ENCODE assay signal across 9 cellular contexts in the genomic region with DNA sequence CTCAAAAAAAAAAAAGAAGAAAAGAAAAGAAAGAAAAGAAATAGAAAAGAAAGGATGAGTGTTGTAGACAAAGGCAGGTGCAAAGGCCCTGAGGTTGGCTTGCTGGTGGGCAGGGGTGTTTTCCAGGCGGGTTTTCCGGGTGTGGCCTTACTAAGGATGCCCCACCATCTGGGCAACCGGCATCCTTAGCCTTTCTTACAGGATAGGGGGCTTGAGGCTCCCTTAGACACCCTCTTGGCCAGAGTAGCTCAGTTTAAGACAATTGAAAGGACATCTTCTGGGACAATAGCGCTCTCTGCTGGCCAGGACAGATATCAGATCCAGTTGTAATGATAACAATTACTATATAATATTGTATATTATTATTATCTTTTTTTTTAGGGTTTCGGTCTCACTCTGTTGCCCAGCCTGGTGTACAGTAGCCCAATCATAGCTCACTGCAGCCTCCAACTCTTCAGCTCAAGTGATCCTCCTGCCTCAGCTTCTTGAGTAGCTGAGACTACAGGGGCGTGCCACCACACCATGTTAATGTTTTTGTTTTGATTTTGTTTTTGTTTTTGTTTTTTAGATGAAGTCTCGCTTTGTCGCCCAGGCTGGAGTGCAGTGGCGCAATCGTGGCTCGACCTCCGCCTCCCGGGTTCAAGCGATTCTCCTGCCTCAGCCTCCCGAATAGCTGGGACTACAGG. TPM values are rescaled to one million over a fixed set of nuclear protein-coding genes. Genes with fewer than 3 reads are reported as not detected.
DNase-seq lines count a peak whose midpoint lies in the region; ATAC-seq and TF ChIP-seq lines count a peak whose summit lies in the region.
"Had no signal": no experiment of that assay in that cellular context is flagged by ENCODE, and none has a peak within 500 bp of the region (broad histone marks: within the 10 kb centered on the region; RNA-seq: fewer than 3 reads in every experiment).

No MANE protein-coding gene starts in this region.

- no peak for ATAC-seq in activated T-cell treated with anti-CD3 and anti-CD28 coated beads, Interleukin-2, amount 50 U/mL, for 72 hours (replicated peaks in 1 of 2)
- no peak for ATAC-seq in foreskin keratinocyte
- ATAC-seq in HG03039 (IDR thresholded peaks at IDR 0.05; ENCODE audit: unreplicated experiment) = no peak
- no peak for ATAC-seq in HG02852 (IDR thresholded peaks at IDR 0.05; ENCODE audit: unreplicated experiment)

- TF ChIP-seq CTCF in Peyer's patch (IDR thresholded peaks at IDR 0.05) = peak; percentile 26 to 61 (median 56)
- TF ChIP-seq CTCF in foreskin keratinocyte (conservative IDR thresholded peaks at IDR 0.05) = peak; percentile 80

- TF ChIP-seq POLR2A in Peyer's patch (IDR thresholded peaks at IDR 0.05) = no peak

- H3K4me1 Mint-ChIP-seq in activated T-cell treated with anti-CD3 and anti-CD28 coated beads, Interleukin-2, amount 50 U/mL, for 72 hours (ENCODE audit: low read depth) = peaks cover 30% of the 10 kb centered on the region

- H3K27ac Mint-ChIP-seq in activated T-cell treated with anti-CD3 and anti-CD28 coated beads, Interleukin-2, amount 50 U/mL, for 72 hours = no peak overlapping the region

- no peaks in the 10 kb centered on the region for H3K36me3 Mint-ChIP-seq in activated T-cell treated with anti-CD3 and anti-CD28 coated beads, Interleukin-2, amount 50 U/mL, for 72 hours (ENCODE audit: insufficient read depth in 2 of 2)

- peak; percentile 65 for DNase-seq in COLO668 (lab: John Stamatoyannopoulos, UW; ENCODE audit: unreplicated experiment)
- peak in 64 of 76 experiments; percentile 9 to 82 (median 61) for DNase-seq in HUDEP-2 (lab: John Stamatoyannopoulos, UW; ENCODE audit: unreplicated experiment in 76 of 76)
- DNase-seq in Peyer's patch = peak in 2 of 3 donors; percentile 71 to 87
- DNase-seq in activated T-cell treated with anti-CD3 and anti-CD28 coated beads, Interleukin-2, amount 50 U/mL, for 72 hours = peak; percentile 74 to 78
- DNase-seq in foreskin keratinocyte = peak in 1 of 2 donors; percentile 24
- DNase-seq in stimulated activated CD4-positive, alpha-beta T cell treated with anti-CD3 and anti-CD28 coated beads, Interleukin-15, amount 100 ng/mL, for 1 hour (ENCODE audit: low read depth in 1 of 2, low spot score in 1 of 2) = peak; percentile 25 to 42

- no peaks in the 10 kb centered on the region for H3K27me3 ChIP-seq in Peyer's patch
- H3K27me3 ChIP-seq in foreskin keratinocyte = no peaks in the 10 kb centered on the region

- H3K27me3 Mint-ChIP-seq in activated T-cell treated with anti-CD3 and anti-CD28 coated beads, Interleukin-2, amount 50 U/mL, for 72 hours (ENCODE audit: low read depth) = peaks cover 25% of the 10 kb centered on the region

- H3K4me1 ChIP-seq in Peyer's patch = peaks cover 4 to 23% (median 11%) of the 10 kb centered on the region in 4 donors
- H3K4me1 ChIP-seq in foreskin keratinocyte = peaks cover 4% of the 10 kb centered on the region

- H3K4me3 Mint-ChIP-seq in activated T-cell treated with anti-CD3 and anti-CD28 coated beads, Interleukin-2, amount 50 U/mL, for 72 hours = no peak overlapping the region

- H3K27ac ChIP-seq in Peyer's patch = no peak overlapping the region
- H3K27ac ChIP-seq in foreskin keratinocyte = no peak overlapping the region
- H3K27ac ChIP-seq: thoracic aorta had no signal

- H3K9me3 Mint-ChIP-seq in activated T-cell treated with anti-CD3 and anti-CD28 coated beads, Interleukin-2, amount 50 U/mL, for 72 hours = no peaks in the 10 kb centered on the region

- peaks cover 0 to 4% (median 0%) of the 10 kb centered on the region in 4 donors for H3K9me3 ChIP-seq in Peyer's patch
- H3K9me3 ChIP-seq: thoracic aorta had no signal

- no peak overlapping the region for H3K4me3 ChIP-seq in Peyer's patch
- H3K4me3 ChIP-seq: thoracic aorta had no signal

- H3K36me3 ChIP-seq in Peyer's patch = no peaks in the 10 kb centered on the region
- H3K36me3 ChIP-seq: thoracic aorta had no signal

RNA-seq across cellular contexts. Expression of gene QTRT1, which starts 1.4 kb away (rescaled TPM):
- 10 to 100 TPM; 25.9 to 85.0 (median 38.3) TPM for total RNA-seq in Peyer's patch
- total RNA-seq in activated T-cell treated with anti-CD3 and anti-CD28 coated beads, Interleukin-2, amount 50 U/mL, for 72 hours = 10 to 100 TPM; 48.9 to 49.5 TPM
- total RNA-seq in foreskin keratinocyte = 30.4 and 35.8 TPM in 2 replicates
- 46.4 and 49.4 TPM in 2 replicates for polyA plus RNA-seq in foreskin keratinocyte

RNA-seq across cellular contexts. Expression of gene DNM2, which starts 18.1 kb away (rescaled TPM):
- total RNA-seq in Peyer's patch = 100 to 1,000 TPM; 353 to 827 (median 464) TPM
- total RNA-seq in activated T-cell treated with anti-CD3 and anti-CD28 coated beads, Interleukin-2, amount 50 U/mL, for 72 hours = 100 to 1,000 TPM; 241 to 266 TPM
- 96.1 and 96.7 TPM in 2 replicates for total RNA-seq in foreskin keratinocyte
- 66.5 and 68.6 TPM in 2 replicates for polyA plus RNA-seq in foreskin keratinocyte

RNA-seq across cellular contexts. Expression of gene ILF3, which starts 45.6 kb away (rescaled TPM):
- total RNA-seq in Peyer's patch (100 to 1,000 TPM in 3 of 4 donors, 10 to 100 TPM in 1; 73.4 to 227 (median 139) TPM), foreskin keratinocyte (189 and 218 TPM in 2 replicates)
- total RNA-seq in activated T-cell treated with anti-CD3 and anti-CD28 coated beads, Interleukin-2, amount 50 U/mL, for 72 hours = 100 to 1,000 TPM; 297 to 311 TPM
- 137 and 162 TPM in 2 replicates for polyA plus RNA-seq in foreskin keratinocyte
